Comparison of ENCODE assay signal across 11 cellular contexts in the genomic region with DNA sequence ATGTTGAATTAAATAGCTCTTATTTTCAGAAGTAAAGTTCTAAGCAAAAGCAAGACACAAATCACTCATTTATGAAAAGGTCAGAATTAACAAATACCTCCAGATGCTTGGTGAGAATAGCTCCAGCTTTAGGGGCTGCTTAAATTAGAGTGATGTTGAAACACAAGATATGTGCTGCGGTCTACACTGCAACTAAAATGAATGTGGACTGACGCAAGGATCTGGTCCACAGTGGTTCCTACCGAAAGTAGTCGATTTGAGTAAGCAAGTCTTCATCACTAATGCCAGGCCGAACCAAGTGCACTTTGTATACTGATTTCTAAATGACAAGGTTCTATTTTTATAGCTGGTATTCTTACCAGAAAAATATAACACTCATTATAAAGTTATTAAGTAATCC.
DNase-seq lines count a peak whose midpoint lies in the region; ATAC-seq, FAIRE-seq and TF ChIP-seq lines count a peak whose summit lies in the region.
"Had no signal": no experiment of that assay in that cellular context is flagged by ENCODE, and none has a peak within 500 bp of the region (broad histone marks: within the 10 kb centered on the region; RNA-seq: fewer than 3 reads in every experiment).

No MANE protein-coding gene starts in this region.

- H3K79me2 ChIP-seq in K562 (ENCODE audit: control insufficient read depth, insufficient read depth, low read length) = no peaks in the 10 kb centered on the region

- no peak overlapping the region for H2AFZ ChIP-seq in K562 (ENCODE audit: low read depth, low read length)

- no peak for TF ChIP-seq RAD21 in K562 (CRISPR knock-in tag; conservative IDR thresholded peaks at IDR 0.05 in 1 of 2, IDR thresholded peaks at IDR 0.05 in 1 of 2)

- in situ Hi-C loops in K562 (cut with MboI) = no loop called here

- POLR2A ChIA-PET in K562 (lab: Yijun Ruan, JAX) = interaction anchor here (0.6 to 1.0 kb wide), 5 partner anchors 9 to 762 kb away, joined by 3 to 4 read pairs (median 3); no protein-coding TSS in a partner anchor

- no peak for TF ChIP-seq POLR2A in K562 (conservative IDR thresholded peaks at IDR 0.05)

- no peak overlapping the region for H3K4me2 ChIP-seq in K562 (ENCODE audit: insufficient read depth, low read length)

- BruUV-seq in K562 (replicated peaks; lab: Mats Ljungman, UMichigan) = no TSS peak

- H3K27ac ChIP-seq in K562 (ENCODE audit: extremely low read depth, low read depth, low read length) = no peak overlapping the region
- no peak overlapping the region for H3K27ac ChIP-seq in right cardiac atrium (ENCODE audit: low read length)

- no peak for DNase-seq in K562 (ENCODE audit: extremely low read depth in 1 of 4, low spot score in 3 of 4)
- no peak for DNase-seq in left ventricle myocardium superior
- DNase-seq in central memory CD4-positive, alpha-beta T cell = no peak
- DNase-seq in right cardiac atrium = no peak
- no peak for DNase-seq in NCI-H2107 (lab: John Stamatoyannopoulos, UW)
- DNase-seq: hypothalamus had no signal

- WGBS in K562 (ENCODE audit: insufficient coverage, low coverage, missing lambda C conversion rate) = 96% methylated on average over 5 of the region's 5 CpGs
- 95% methylated on average over 5 of the region's 5 CpGs for WGBS in right cardiac atrium

- no peaks in the 10 kb centered on the region for H4K20me1 ChIP-seq in K562 (replicated peaks; ENCODE audit: control insufficient read depth, insufficient read depth, low read length)

- intact Hi-C loops in K562 (cut with micrococcal nuclease) (no loop called here), left ventricle myocardium superior (cut with micrococcal nuclease) (no loop called here), right cardiac atrium (cut with DNase I) (no loop called here)

- no peak overlapping the region for H3K9ac ChIP-seq in K562 (ENCODE audit: insufficient read depth in 1 of 2, low read depth in 2 of 2, low read length in 2 of 2)

- ATAC-seq in GM18867 (IDR thresholded peaks at IDR 0.05; ENCODE audit: unreplicated experiment) = peak; percentile 82
- ATAC-seq in GM21529 (IDR thresholded peaks at IDR 0.05; ENCODE audit: unreplicated experiment) = peak; percentile 88
- peak; percentile 91 for ATAC-seq in HG03378 (IDR thresholded peaks at IDR 0.05; ENCODE audit: unreplicated experiment)
- no peak for ATAC-seq in K562
- ATAC-seq in left ventricle myocardium superior = no peak
- no peak for ATAC-seq in right cardiac atrium

- peaks cover 10% of the 10 kb centered on the region; the same call in 2 of the 3 replicates for H3K36me3 ChIP-seq in K562 (ENCODE audit: control insufficient read depth, insufficient read depth, low read length)

- H3K4me3 ChIP-seq in K562 (no peak overlapping the region), right cardiac atrium (ENCODE audit: low read length) (no peak overlapping the region)

- H3K9me1 ChIP-seq in K562 (ENCODE audit: control insufficient read depth, insufficient read depth, low read length) = no peaks in the 10 kb centered on the region

- H3K9me3 ChIP-seq in K562 (replicated peaks; ENCODE audit: control insufficient read depth, insufficient read depth, low read depth, low read length) (no peaks in the 10 kb centered on the region), right cardiac atrium (ENCODE audit: control insufficient read depth, low read length) (no peaks in the 10 kb centered on the region)

- FAIRE-seq in K562 (lab: Jason Lieb, UNC) = no peak
- FAIRE-seq: bronchial epithelial cell, G401.6 had no signal

- TF ChIP-seq CTCF in K562 (IDR thresholded peaks at IDR 0.05 in 2 of 3, conservative IDR thresholded peaks at IDR 0.05 in 1 of 3; ENCODE audit: insufficient read depth in 2 of 3, low read depth in 1 of 3, low read length in 3 of 3) = no peak

- H3K4me1 ChIP-seq in K562 (replicated peaks in 1 of 2; ENCODE audit: control insufficient read depth in 2 of 2, insufficient read depth in 2 of 2, low read length in 2 of 2) (peaks cover 3 to 12% of the 10 kb centered on the region in 2 experiments; a peak in 3 of 5 replicates), right cardiac atrium (ENCODE audit: control insufficient read depth, insufficient read depth, low read length) (no peaks in the 10 kb centered on the region)

- H3K27me3 ChIP-seq in K562 (ENCODE audit: control insufficient read depth in 2 of 2, insufficient read depth in 2 of 2, low read length in 2 of 2) = no peaks in the 10 kb centered on the region
- H3K27me3 ChIP-seq in right cardiac atrium (ENCODE audit: control insufficient read depth, insufficient read depth) = no peaks in the 10 kb centered on the region

- CTCF ChIA-PET in K562 (lab: Yijun Ruan, JAX; ENCODE audit: low intra/inter-chr PET ratio) = no interaction called here

- TF ChIP-seq EP300 in K562 (IDR thresholded peaks at IDR 0.05; ENCODE audit: low read length) = no peak

TF ChIP-seq in K562, 482 proteins besides CTCF, POLR2A, EP300 and RAD21:
- TF ChIP-seq NCOR1 (IDR thresholded peaks at IDR 0.05) (no peak), POLR2AphosphoS2 (IDR thresholded peaks at IDR 0.05; ENCODE audit: low read length) (0 out of 2 replicates have a peak, but pooled peaks have one; percentile 32), ARNT (IDR thresholded peaks at IDR 0.05) (no peak), HDAC1 (IDR thresholded peaks at IDR 0.05) (no peak), XRCC5 (IDR thresholded peaks at IDR 0.05; ENCODE audit: low read depth, low read length) (no peak), HNRNPUL1 (IDR thresholded peaks at IDR 0.05; ENCODE audit: low read length) (no peak), ZSCAN29 (IDR thresholded peaks at IDR 0.05) (no peak), TAF15 (IDR thresholded peaks at IDR 0.05; ENCODE audit: low read depth, low read length) (no peak)
TF ChIP-seq in K562: peak in this region for 1.

Comparison
In these comparisons a context has a peak if more than half of its experiments do, and no peak if none do; other contexts are left out.
1. ATAC-seq: peak in GM18867 (single experiment), GM21529 (single experiment) and HG03378 (single experiment); none in K562 (single experiment), left ventricle myocardium superior (single experiment) and right cardiac atrium (0 of 2).